1 cellular context compared by ENCODE assay signal in genomic region chr14:100469632-100470522, GRCh38.
TF ChIP-seq lines count a peak whose summit lies in the region.

No MANE protein-coding gene starts in this region.

TF ChIP-seq in GM12878, 131 proteins besides CTCF, POLR2A, EP300 and RAD21:
- TF ChIP-seq ZBED1 (IDR thresholded peaks at IDR 0.05; ENCODE audit: borderline replicate concordance): no peak
- TF ChIP-seq TCF3 (IDR thresholded peaks at IDR 0.05; ENCODE audit: borderline replicate concordance, insufficient read depth, low read depth, low read length): 0 out of 2 replicates have a peak, but pooled peaks have one; percentile 7
- 0 out of 2 replicates have a peak, but pooled peaks have one; percentile 5 for TF ChIP-seq SPI1 (IDR thresholded peaks at IDR 0.05; ENCODE audit: borderline replicate concordance, insufficient read depth, low read depth, low read length)
- peak in 1 of 2 experiments; percentile 14; a peak in 1 of 4 replicates for TF ChIP-seq BHLHE40 (IDR thresholded peaks at IDR 0.05; ENCODE audit: borderline replicate concordance in 1 of 2, low read depth in 2 of 2, low read length in 1 of 2)
- TF ChIP-seq, protein P1, sequence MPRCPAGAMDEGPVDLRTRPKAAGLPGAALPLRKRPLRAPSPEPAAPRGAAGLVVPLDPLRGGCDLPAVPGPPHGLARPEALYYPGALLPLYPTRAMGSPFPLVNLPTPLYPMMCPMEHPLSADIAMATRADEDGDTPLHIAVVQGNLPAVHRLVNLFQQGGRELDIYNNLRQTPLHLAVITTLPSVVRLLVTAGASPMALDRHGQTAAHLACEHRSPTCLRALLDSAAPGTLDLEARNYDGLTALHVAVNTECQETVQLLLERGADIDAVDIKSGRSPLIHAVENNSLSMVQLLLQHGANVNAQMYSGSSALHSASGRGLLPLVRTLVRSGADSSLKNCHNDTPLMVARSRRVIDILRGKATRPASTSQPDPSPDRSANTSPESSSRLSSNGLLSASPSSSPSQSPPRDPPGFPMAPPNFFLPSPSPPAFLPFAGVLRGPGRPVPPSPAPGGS (IDR thresholded peaks at IDR 0.05; ENCODE audit: borderline replicate concordance, insufficient read depth, low read depth, low read length, poor library complexity, severe bottlenecking): peak; percentile 17
